Comparison of ENCODE assay signal across 8 cellular contexts in genomic region chr19:21604351-21604926, GRCh38.
DNase-seq lines count a peak whose midpoint lies in the region; ATAC-seq and TF ChIP-seq lines count a peak whose summit lies in the region.

No MANE protein-coding gene starts in this region.

- H3K4me3 ChIP-seq in CD8-positive, alpha-beta T cell (ENCODE audit: low read depth, low read length), result peak overlapping the region; percentile 61
- peak overlapping the region; percentile 35 for H3K4me3 ChIP-seq in astrocyte of the spinal cord (ENCODE audit: low read depth, low read length)
- peak overlapping the region; percentile 20 for H3K4me3 ChIP-seq in kidney epithelial cell (ENCODE audit: low read depth, low read length)

- H3K4me1 Mint-ChIP-seq in CD8-positive, alpha-beta T cell (ENCODE audit: low read depth), result peaks cover 30% of the 10 kb centered on the region
- peaks cover 20 to 24% of the 10 kb centered on the region in 2 donors for H3K4me1 Mint-ChIP-seq in stimulated activated naive B cell treated with anti-CD40 and anti-IgM and Interleukin-4, amounts not matched to agents 10 μg/mL and 1 μg/mL and 100 μg/mL, for 72 hours

- H3K36me3 ChIP-seq in CD8-positive, alpha-beta T cell (ENCODE audit: insufficient read depth, low read length), result no peaks in the 10 kb centered on the region
- H3K36me3 ChIP-seq in kidney epithelial cell (ENCODE audit: control insufficient read depth, insufficient read depth, low read length), result no peaks in the 10 kb centered on the region

- CTCF ChIA-PET in CD8-positive, alpha-beta T cell (lab: Charles Lee), result no interaction called here

- peak overlapping the region; percentile 95 for H3K4me3 Mint-ChIP-seq in CD8-positive, alpha-beta T cell
- H3K4me3 Mint-ChIP-seq in stimulated activated naive B cell treated with anti-CD40 and anti-IgM and Interleukin-4, amounts not matched to agents 10 μg/mL and 1 μg/mL and 100 μg/mL, for 72 hours, result peak overlapping the region; percentile 84 to 91

- H3K27ac ChIP-seq in CD8-positive, alpha-beta T cell (ENCODE audit: low read depth, low read length), result peak overlapping the region; percentile 64

- peaks cover 8% of the 10 kb centered on the region for H3K36me3 Mint-ChIP-seq in CD8-positive, alpha-beta T cell
- H3K36me3 Mint-ChIP-seq in stimulated activated naive B cell treated with anti-CD40 and anti-IgM and Interleukin-4, amounts not matched to agents 10 μg/mL and 1 μg/mL and 100 μg/mL, for 72 hours, result peaks cover 3% of the 10 kb centered on the region in 2 donors

- H3K9me3 ChIP-seq in CD8-positive, alpha-beta T cell (ENCODE audit: low read length), result no peaks in the 10 kb centered on the region

- no peaks in the 10 kb centered on the region for H3K27me3 Mint-ChIP-seq in CD8-positive, alpha-beta T cell (ENCODE audit: low read depth)
- no peaks in the 10 kb centered on the region for H3K27me3 Mint-ChIP-seq in stimulated activated naive B cell treated with anti-CD40 and anti-IgM and Interleukin-4, amounts not matched to agents 10 μg/mL and 1 μg/mL and 100 μg/mL, for 72 hours

- ATAC-seq in CD8-positive, alpha-beta T cell, result peak; percentile 85
- ATAC-seq in stimulated activated naive B cell treated with anti-CD40 and anti-IgM and Interleukin-4, amounts not matched to agents 10 μg/mL and 1 μg/mL and 100 μg/mL, for 72 hours (replicated peaks), result peak; percentile 69 to 79
- no peak for ATAC-seq in HG03442 (IDR thresholded peaks at IDR 0.05; ENCODE audit: unreplicated experiment)

- POLR2A ChIA-PET in CD8-positive, alpha-beta T cell (lab: Charles Lee), result interaction anchor here (0.8 to 1.9 kb wide), 6 partner anchors 17 to 275 kb away, joined by 3 to 11 read pairs (median 6); partner anchors contain the start of genes ZNF429, ZNF493 and ZNF708

- in situ Hi-C loops in astrocyte of the spinal cord (cut with HindIII; ENCODE audit: low sequenced_read_pairs), result no loop called here

- intact Hi-C loops in CD8-positive, alpha-beta T cell (cut with DNase I, micrococcal nuclease), result loop anchor here (2.0 to 10.0 kb wide), 3 partner anchors 18 to 830 kb away; partner anchors contain the start of gene ZNF66 (in 1 of the 2)

- no peaks in the 10 kb centered on the region for H3K9me3 Mint-ChIP-seq in CD8-positive, alpha-beta T cell
- H3K9me3 Mint-ChIP-seq in stimulated activated naive B cell treated with anti-CD40 and anti-IgM and Interleukin-4, amounts not matched to agents 10 μg/mL and 1 μg/mL and 100 μg/mL, for 72 hours, result peaks cover 0 to 2% of the 10 kb centered on the region in 2 donors

- TF ChIP-seq CTCF in CD8-positive, alpha-beta T cell (IDR thresholded peaks at IDR 0.05), result no peak
- TF ChIP-seq CTCF in astrocyte of the spinal cord (IDR thresholded peaks at IDR 0.05; ENCODE audit: low read depth, low read length) (no peak), kidney epithelial cell (IDR thresholded peaks at IDR 0.05; ENCODE audit: insufficient read depth, low read length, poor library complexity, severe bottlenecking) (no peak)

- peaks cover 12% of the 10 kb centered on the region for H3K4me1 ChIP-seq in CD8-positive, alpha-beta T cell (ENCODE audit: insufficient read depth, low read length)

- peak overlapping the region; percentile 96 for H3K27ac Mint-ChIP-seq in CD8-positive, alpha-beta T cell
- peak overlapping the region; percentile 94 for H3K27ac Mint-ChIP-seq in stimulated activated naive B cell treated with anti-CD40 and anti-IgM and Interleukin-4, amounts not matched to agents 10 μg/mL and 1 μg/mL and 100 μg/mL, for 72 hours

- no peaks in the 10 kb centered on the region for H3K27me3 ChIP-seq in CD8-positive, alpha-beta T cell (ENCODE audit: insufficient read depth, low read length)
- no peaks in the 10 kb centered on the region for H3K27me3 ChIP-seq in kidney epithelial cell (ENCODE audit: control insufficient read depth, insufficient read depth, low read length)

- DNase-seq in CD8-positive, alpha-beta T cell, result no peak
- DNase-seq in LHCN-M2 (ENCODE audit: low read depth) (peak; percentile 55), astrocyte of the spinal cord (ENCODE audit: low read depth, low spot score) (peak; percentile 31), kidney epithelial cell (ENCODE audit: low read depth) (no peak), mucosa of gallbladder (ENCODE audit: low spot score) (no peak)
- no peak for DNase-seq in stimulated activated naive B cell treated with anti-CD40 and anti-IgM and Interleukin-4, amounts not matched to agents 10 μg/mL and 1 μg/mL and 100 μg/mL, for 72 hours
- DNase-seq in activated CD8-positive, alpha-beta memory T cell treated with anti-CD3 and anti-CD28 coated beads for 24 hours, result no peak

Comparison
In these comparisons a context has a peak if more than half of its experiments do, and no peak if none do; other contexts are left out.
1. DNase-seq: peak in LHCN-M2 (single experiment) and astrocyte of the spinal cord (single experiment); none in CD8-positive, alpha-beta T cell (0 of 7), kidney epithelial cell (single experiment), stimulated activated naive B cell treated with anti-CD40 and anti-IgM and Interleukin-4, amounts not matched to agents 10 μg/mL and 1 μg/mL and 100 μg/mL, for 72 hours (single experiment), mucosa of gallbladder (single experiment) and activated CD8-positive, alpha-beta memory T cell treated with anti-CD3 and anti-CD28 coated beads for 24 hours (single experiment).
2. Peak in every context shown above with its lines, with median percentiles within 50 percentile points of each other: H3K4me3 ChIP-seq.